ENCODE assay signal across 6 cellular contexts in genomic region chr10:73446926-73447325, GRCh38.
"Had no signal": no experiment of that assay in that cellular context is flagged by ENCODE, and none has a peak within 500 bp of the region (broad histone marks: within the 10 kb centered on the region; RNA-seq: fewer than 3 reads in every experiment).

No MANE protein-coding gene starts in this region.

- H3K4me3 Mint-ChIP-seq: GM23338, H9 had no signal

- DNase-seq: H9, HCEC 1CT, KG1 had no signal

- H3K4me1 Mint-ChIP-seq: GM23338, H9 had no signal

- H3K9me3 Mint-ChIP-seq: GM23338, H9 had no signal

- H3K4me2 ChIP-seq: GM23338 had no signal

- FAIRE-seq: HTR-8/SVneo, K562 had no signal

- ATAC-seq: GM23338, K562 had no signal

- H2AFZ ChIP-seq: GM23338 had no signal

- H3K27ac Mint-ChIP-seq: GM23338, H9 had no signal

- H3K4me3 ChIP-seq: GM23338, K562 had no signal
